19 cellular contexts compared by ENCODE assay signal in the genomic region with DNA sequence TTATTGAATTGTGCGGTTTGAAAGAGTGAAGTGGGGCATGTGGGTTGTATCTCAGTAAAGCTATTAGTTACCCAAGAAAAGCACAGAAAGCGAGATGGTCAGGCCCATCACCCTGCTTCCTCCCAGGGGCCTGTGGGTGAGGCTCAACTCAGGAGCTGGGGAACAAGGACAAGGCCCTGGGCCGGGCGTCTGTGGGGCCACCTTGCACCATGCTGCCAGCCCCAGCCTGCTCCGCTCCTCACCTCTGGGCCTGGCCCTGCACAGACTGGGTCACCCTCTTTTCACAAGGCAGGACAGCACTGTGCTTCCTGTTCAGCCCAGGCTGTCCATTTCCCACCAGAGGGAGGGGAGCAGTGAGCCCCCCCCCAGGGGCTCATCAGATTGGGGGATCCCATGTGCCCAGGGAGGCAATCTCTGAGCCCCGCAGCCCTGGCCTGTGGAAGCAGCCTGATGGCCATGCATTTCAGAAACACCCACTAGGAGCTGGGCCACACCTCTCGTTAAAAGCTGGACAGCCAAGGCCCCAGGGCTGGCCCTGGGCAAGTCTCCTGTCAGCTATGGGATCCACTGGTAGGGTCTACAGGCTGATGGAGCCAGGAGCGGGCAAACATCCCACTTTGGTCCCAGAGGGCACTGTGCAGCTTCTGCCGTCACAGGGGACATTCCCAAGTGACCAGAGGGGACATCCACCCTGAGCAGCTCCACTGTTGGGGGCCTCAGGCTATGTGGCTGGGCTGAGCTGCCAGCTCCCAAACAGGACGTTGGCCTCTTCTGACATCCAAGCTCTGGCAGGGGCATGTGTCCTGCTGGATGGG. TPM values are rescaled to one million over a fixed set of nuclear protein-coding genes. Genes with fewer than 3 reads are reported as not detected.
DNase-seq lines count a peak whose midpoint lies in the region; ATAC-seq and TF ChIP-seq lines count a peak whose summit lies in the region.
"Had no signal": no experiment of that assay in that cellular context is flagged by ENCODE, and none has a peak within 500 bp of the region (broad histone marks: within the 10 kb centered on the region; RNA-seq: fewer than 3 reads in every experiment).

No MANE protein-coding gene starts in this region.

- TF ChIP-seq CTCF in RWPE2 (IDR thresholded peaks at IDR 0.05; ENCODE audit: poor library complexity, severe bottlenecking) (no peak), mucosa of descending colon (IDR thresholded peaks at IDR 0.05) (no peak), suprapubic skin (IDR thresholded peaks at IDR 0.05) (no peak)

- TF ChIP-seq EP300 in suprapubic skin (IDR thresholded peaks at IDR 0.05) = no peak

- H3K4me1 ChIP-seq in RWPE2 (ENCODE audit: insufficient read depth, poor library complexity, severe bottlenecking) = no peaks in the 10 kb centered on the region
- no peaks in the 10 kb centered on the region for H3K4me1 ChIP-seq in mucosa of descending colon (ENCODE audit: low read depth)
- H3K4me1 ChIP-seq in aorta (ENCODE audit: control insufficient read depth in 1 of 2, insufficient read depth in 2 of 2, low read length in 2 of 2) = no peaks in the 10 kb centered on the region
- no peaks in the 10 kb centered on the region for H3K4me1 ChIP-seq in suprapubic skin
- H3K4me1 ChIP-seq: SJSA1 had no signal

- H3K4me3 ChIP-seq in RWPE2 (ENCODE audit: severe bottlenecking) = no peak overlapping the region
- H3K4me3 ChIP-seq in mucosa of descending colon = no peak overlapping the region
- no peak overlapping the region for H3K4me3 ChIP-seq in aorta (ENCODE audit: low read length in 2 of 2)
- no peak overlapping the region for H3K4me3 ChIP-seq in suprapubic skin
- H3K4me3 ChIP-seq: GM23248, SJSA1 had no signal

- H3K27me3 ChIP-seq in RWPE2 (ENCODE audit: insufficient read depth, poor library complexity, severe bottlenecking) (peaks cover 61% of the 10 kb centered on the region), aorta (ENCODE audit: control insufficient read depth in 1 of 2, insufficient read depth in 2 of 2, low read length in 1 of 2) (no peaks in the 10 kb centered on the region), suprapubic skin (peaks cover 91% of the 10 kb centered on the region)

- no peaks in the 10 kb centered on the region for H3K36me3 ChIP-seq in RWPE2 (ENCODE audit: low read depth)
- no peaks in the 10 kb centered on the region for H3K36me3 ChIP-seq in mucosa of descending colon (ENCODE audit: low read depth)
- no peaks in the 10 kb centered on the region for H3K36me3 ChIP-seq in aorta (ENCODE audit: control insufficient read depth in 1 of 2, insufficient read depth in 2 of 2, low read length in 1 of 2)
- no peaks in the 10 kb centered on the region for H3K36me3 ChIP-seq in suprapubic skin
- H3K36me3 ChIP-seq: SJSA1 had no signal

- H3K27ac ChIP-seq in RWPE2 (ENCODE audit: poor library complexity, severe bottlenecking) (no peak overlapping the region), aorta (ENCODE audit: low read depth in 1 of 2, low read length in 2 of 2) (no peak overlapping the region), suprapubic skin (no peak overlapping the region)
- H3K27ac ChIP-seq: GM23248, HL-60, SJSA1 had no signal

- TF ChIP-seq POLR2A in suprapubic skin (IDR thresholded peaks at IDR 0.05) = no peak

- ATAC-seq in left ventricle myocardium superior (no peak), Right ventricle myocardium inferior (no peak), RWPE2 (ENCODE audit: low read depth) (no peak), mucosa of descending colon (no peak), aorta (ENCODE audit: low FRiP score) (no peak)

- intact Hi-C loops in left ventricle myocardium superior (cut with micrococcal nuclease) (no loop called here), Right ventricle myocardium inferior (cut with DNase I) (no loop called here), mucosa of descending colon (cut with DNase I, micrococcal nuclease) (no loop called here), aorta (cut with DNase I) (no loop called here)

- H3K9me3 ChIP-seq in RWPE2 (ENCODE audit: severe bottlenecking) (no peaks in the 10 kb centered on the region), mucosa of descending colon (no peaks in the 10 kb centered on the region), aorta (ENCODE audit: control insufficient read depth, low read length) (no peaks in the 10 kb centered on the region), suprapubic skin (no peaks in the 10 kb centered on the region)
- H3K9me3 ChIP-seq: SJSA1 had no signal

- 76 to 77% methylated on average over 10 of the region's 10 CpGs for WGBS in aorta, 2 donors
- WGBS in suprapubic skin = 84% methylated on average over 5 of the region's 10 CpGs

- peak; percentile 15 for DNase-seq in left ventricle myocardium superior
- no peak for DNase-seq in Right ventricle myocardium inferior (ENCODE audit: missing footprints)
- DNase-seq in RWPE2 (ENCODE audit: low spot score) = peak; percentile 77
- peak in 2 of 3 donors; percentile 17 to 21 for DNase-seq in mucosa of descending colon
- peak; percentile 25 to 65 for DNase-seq in aorta
- DNase-seq in suprapubic skin (ENCODE audit: low spot score in 2 of 2) = no peak
- DNase-seq in stimulated activated CD4-positive, alpha-beta T cell treated with anti-CD3 and anti-CD28 coated beads, Interleukin-1b, Interleukin-23, amount 100 ng/mL, for 48 hours = no peak
- DNase-seq: C1 segment of cervical spinal cord, COR-L47, DMS53, GM23248, NCI-H1048, NCI-H1417, NCI-H1694, NCI-H2029 treated with DMSO at 0.1 percent for 48 hours, NCI-H2227 treated with DMSO at 0.1 percent for 48 hours, NCI-H526 treated with DMSO at 0.1 percent for 48 hours had no signal

RNA-seq across cellular contexts. Expression of a gene that starts 55.9 kb away (rescaled TPM):
- total RNA-seq in left ventricle myocardium superior (24.3 TPM), Right ventricle myocardium inferior (22.9 TPM), mucosa of descending colon (10 to 100 TPM; 32.0 to 37.2 (median 34.2) TPM), aorta (10 to 100 TPM; 27.2 to 30.4 TPM), suprapubic skin (10 to 100 TPM; 32.7 to 40.6 (median 34.0) TPM)
- polyA plus RNA-seq in aorta = 10 to 100 TPM; 19.8 to 22.2 TPM

Comparison
In these comparisons a context has a peak if more than half of its experiments do, and no peak if none do; other contexts are left out.
1. DNase-seq: peak in left ventricle myocardium superior (single experiment), RWPE2 (single experiment), mucosa of descending colon (2 of 3) and aorta (2 of 2); none in Right ventricle myocardium inferior (single experiment), suprapubic skin (0 of 2) and stimulated activated CD4-positive, alpha-beta T cell treated with anti-CD3 and anti-CD28 coated beads, Interleukin-1b, Interleukin-23, amount 100 ng/mL, for 48 hours (single experiment).